22 cellular contexts compared by ENCODE assay signal in the genomic region with DNA sequence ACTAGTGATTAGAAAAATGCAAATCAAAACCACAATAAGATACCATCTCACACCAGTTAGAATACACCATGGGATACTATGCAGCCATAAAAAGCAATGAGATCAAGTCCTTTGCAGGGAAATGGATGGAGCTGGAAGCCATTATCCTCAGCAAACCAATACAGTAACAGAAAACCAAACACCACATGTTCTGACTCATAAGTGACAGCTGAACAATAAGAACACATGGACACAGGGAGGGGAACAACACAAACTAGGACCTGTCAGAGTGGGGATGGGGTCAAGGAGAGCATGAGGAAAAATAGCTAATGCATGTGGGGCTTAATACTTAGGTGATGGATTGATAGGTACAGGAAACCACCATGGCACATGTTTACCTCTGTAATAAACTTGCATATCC. TPM values are rescaled to one million over a fixed set of nuclear protein-coding genes. Genes with fewer than 3 reads are reported as not detected.
A peak's percentile ranks its signal among the peaks of the same experiment; 100 is the strongest.
DNase-seq lines count a peak whose midpoint lies in the region; ATAC-seq and TF ChIP-seq lines count a peak whose summit lies in the region.
"Had no signal": no experiment of that assay in that cellular context is flagged by ENCODE, and none has a peak within 500 bp of the region (broad histone marks: within the 10 kb centered on the region; RNA-seq: fewer than 3 reads in every experiment).

No MANE protein-coding gene starts in this region.

- H3K4me3 ChIP-seq in endodermal cell (ENCODE audit: low read length) = no peak overlapping the region
- H3K4me3 ChIP-seq: BLaER1 had no signal

- H3K9ac ChIP-seq in endodermal cell (ENCODE audit: extremely low read depth, low read length, poor library complexity, severe bottlenecking) = no peak overlapping the region
- H3K9ac ChIP-seq: BLaER1 had no signal

- H3K4me3 Mint-ChIP-seq in endodermal cell = no peak overlapping the region
- H3K4me3 Mint-ChIP-seq: CD14-positive monocyte; CD4-positive, alpha-beta memory T cell had no signal

- no peaks in the 10 kb centered on the region for H3K36me3 ChIP-seq in endodermal cell (ENCODE audit: control insufficient read depth, insufficient read depth, low read length)
- H3K36me3 ChIP-seq: BE2C, BLaER1 had no signal

- peaks cover 12% of the 10 kb centered on the region for H3K9me3 Mint-ChIP-seq in endodermal cell

- H3K9me3 ChIP-seq in endodermal cell (ENCODE audit: control insufficient read depth, low read length) = peaks cover 5% of the 10 kb centered on the region
- H3K9me3 ChIP-seq: BE2C had no signal

- H3K27me3 Mint-ChIP-seq in endodermal cell (ENCODE audit: insufficient read depth) = peaks cover 8% of the 10 kb centered on the region
- H3K27me3 Mint-ChIP-seq: CD4-positive, alpha-beta memory T cell; CD8-positive, alpha-beta memory T cell had no signal

- TF ChIP-seq CTCF in endodermal cell (conservative IDR thresholded peaks at IDR 0.05) = no peak

- no peak overlapping the region for H3K27ac ChIP-seq in endodermal cell (ENCODE audit: low read depth, low read length)
- H3K27ac ChIP-seq: BLaER1 had no signal

- no peak overlapping the region for H3K27ac Mint-ChIP-seq in endodermal cell
- H3K27ac Mint-ChIP-seq: CD14-positive monocyte; CD4-positive, CD25-positive, alpha-beta regulatory T cell; CD8-positive, alpha-beta memory T cell had no signal

- ATAC-seq in GM19467 (IDR thresholded peaks at IDR 0.05; ENCODE audit: unreplicated experiment) = no peak

- H3K4me1 ChIP-seq in endodermal cell (ENCODE audit: control insufficient read depth, insufficient read depth, low read length) = no peaks in the 10 kb centered on the region
- H3K4me1 ChIP-seq: BE2C, BLaER1 had no signal

- DNase-seq in EH (ENCODE audit: low read depth) = peak; percentile 17
- DNase-seq in LHCN-M2 (ENCODE audit: low read depth) = peak; percentile 70
- peak; percentile 18 for DNase-seq in myocyte (ENCODE audit: low read depth)
- no peak for DNase-seq in SK-N-DZ (ENCODE audit: low spot score)
- no peak for DNase-seq in endodermal cell
- DNase-seq: 8988T; ACHN; BE2C; C1 segment of cervical spinal cord; CD4-positive, alpha-beta memory T cell; CD4-positive, CD25-positive, alpha-beta regulatory T cell; CD8-positive, alpha-beta memory T cell; COR-L47; DMS 273 treated with DMSO at 0.1 percent for 48 hours; DMS153; DMS53; DMS79; DND-41; GF-D8 had no signal

- no peaks in the 10 kb centered on the region for H3K4me1 Mint-ChIP-seq in endodermal cell
- H3K4me1 Mint-ChIP-seq: CD14-positive monocyte; CD4-positive, alpha-beta memory T cell; CD4-positive, CD25-positive, alpha-beta regulatory T cell; CD8-positive, alpha-beta memory T cell had no signal

- H3K36me3 Mint-ChIP-seq in endodermal cell (ENCODE audit: low read depth) = no peaks in the 10 kb centered on the region

- no peaks in the 10 kb centered on the region for H3K27me3 ChIP-seq in endodermal cell (ENCODE audit: control insufficient read depth, insufficient read depth, low read length, poor library complexity, severe bottlenecking)
- H3K27me3 ChIP-seq: BLaER1 had no signal

RNA-seq across cellular contexts. Expression of a gene that starts 36.0 kb away (rescaled TPM):
- total RNA-seq in LHCN-M2 (2014; rRNA removed) (82.8 and 103 TPM in 2 replicates), myocyte (94.2 and 111 TPM in 2 replicates), endodermal cell (100 to 1,000 TPM in 1 of 2 donors, 10 to 100 TPM in 1; 97.4 to 128 TPM)
- 14.7 TPM for polyA plus RNA-seq in LHCN-M2 (2012)
- polyA plus RNA-seq in myocyte (2012) = 31.2 TPM
- 53.4 and 66.9 TPM in 2 replicates for polyA plus RNA-seq in SK-N-DZ (2014; cell fraction: cytosol; rRNA removed)
- polyA plus RNA-seq in SK-N-DZ (2014; cell fraction: nucleus; rRNA removed) = 510 and 632 TPM in 2 replicates
- 100 TPM for polyA plus RNA-seq in endodermal cell (2013, experiment 1 of 2)
- 80.9 TPM for polyA plus RNA-seq in endodermal cell (2013, experiment 2 of 2)

Comparison
In these comparisons a context has a peak if more than half of its experiments do, and no peak if none do; other contexts are left out.
1. DNase-seq: peak in EH (single experiment), LHCN-M2 (single experiment) and myocyte (single experiment); none in SK-N-DZ (single experiment) and endodermal cell (single experiment).